In genomic region chr17:75769536-75769935, GRCh38 we compare ENCODE assay signal across 20 cellular contexts. TPM values are rescaled to one million over a fixed set of nuclear protein-coding genes. Genes with fewer than 3 reads are reported as not detected.
A peak's percentile ranks its signal among the peaks of the same experiment; 100 is the strongest.
DNase-seq lines count a peak whose midpoint lies in the region; ATAC-seq lines count a peak whose summit lies in the region.
"Had no signal": no experiment of that assay in that cellular context is flagged by ENCODE, and none has a peak within 500 bp of the region (broad histone marks: within the 10 kb centered on the region; RNA-seq: fewer than 3 reads in every experiment).

No MANE protein-coding gene starts in this region.

- DNase-seq in activated T-cell treated with anti-CD3 and anti-CD28 coated beads, Interleukin-2, amount 50 U/mL, for 24 hours = peak; percentile 3
- no peak for DNase-seq in activated T-cell treated with anti-CD3 and anti-CD28 coated beads, Interleukin-2, amount 50 U/mL, for 1 hour
- DNase-seq in NCI-H2196 (lab: John Stamatoyannopoulos, UW; ENCODE audit: unreplicated experiment) (peak; percentile 75), sciatic nerve (ENCODE audit: low spot score) (peak; percentile 31)
- DNase-seq in central memory CD8-positive, alpha-beta T cell (ENCODE audit: low spot score in 2 of 2) = no peak
- DNase-seq in activated CD4-positive, alpha-beta T cell treated with anti-CD3 and anti-CD28 coated beads, Interleukin-2, amount 50 U/mL, for 4 hours = no peak
- no peak for DNase-seq in stimulated activated CD4-positive, alpha-beta T cell treated with anti-CD3 and anti-CD28 coated beads, Interleukin-4, amount 100 ng/mL, for 24 hours
- DNase-seq: activated CD4-positive, alpha-beta memory T cell treated with anti-CD3 and anti-CD28 coated beads for 36 hours; activated T-cell treated with anti-CD3 and anti-CD28 coated beads, Interleukin-2, amount 50 U/mL, for 4 hours; CD4-positive, alpha-beta T cell; cortex of kidney; foreskin fibroblast; HCEC 1CT; NCI-H2171; retina; T-helper 1 cell; WERI-Rb-1 had no signal

- ATAC-seq in central memory CD8-positive, alpha-beta T cell (replicated peaks; ENCODE audit: extremely low read depth, poor library complexity, severe bottlenecking) = no peak
- ATAC-seq in sciatic nerve (no peak), HG02610 (IDR thresholded peaks at IDR 0.05; ENCODE audit: unreplicated experiment) (no peak)
- ATAC-seq: activated T-cell treated with anti-CD3 and anti-CD28 coated beads, Interleukin-2, amount 50 U/mL, for 4 hours had no signal

- H3K4me3 Mint-ChIP-seq in activated T-cell treated with anti-CD3 and anti-CD28 coated beads, Interleukin-2, amount 50 U/mL, for 24 hours = no peak overlapping the region
- no peak overlapping the region for H3K4me3 Mint-ChIP-seq in central memory CD8-positive, alpha-beta T cell
- H3K4me3 Mint-ChIP-seq: activated CD4-positive, alpha-beta memory T cell treated with anti-CD3 and anti-CD28 coated beads for 36 hours; activated naive CD8-positive, alpha-beta T cell; activated T-cell treated with anti-CD3 and anti-CD28 coated beads, Interleukin-2, amount 50 U/mL, for 4 hours; CD4-positive, alpha-beta T cell; stimulated activated naive CD8-positive, alpha-beta T cell treated with anti-CD3 and anti-CD28 coated beads, Interleukin-15, Interleukin-2, amounts not matched to agents 100 ng/mL and 50 ng/mL, for 24 hours had no signal

- no peaks in the 10 kb centered on the region for H3K27me3 Mint-ChIP-seq in activated T-cell treated with anti-CD3 and anti-CD28 coated beads, Interleukin-2, amount 50 U/mL, for 24 hours
- H3K27me3 Mint-ChIP-seq in central memory CD8-positive, alpha-beta T cell = no peaks in the 10 kb centered on the region
- H3K27me3 Mint-ChIP-seq: activated CD4-positive, alpha-beta memory T cell treated with anti-CD3 and anti-CD28 coated beads for 36 hours; activated naive CD8-positive, alpha-beta T cell; CD4-positive, alpha-beta T cell; stimulated activated naive CD8-positive, alpha-beta T cell treated with anti-CD3 and anti-CD28 coated beads, Interleukin-15, Interleukin-2, amounts not matched to agents 100 ng/mL and 50 ng/mL, for 24 hours had no signal

- H3K36me3 Mint-ChIP-seq in activated T-cell treated with anti-CD3 and anti-CD28 coated beads, Interleukin-2, amount 50 U/mL, for 24 hours (ENCODE audit: low read depth) = peaks cover 6% of the 10 kb centered on the region
- H3K36me3 Mint-ChIP-seq in central memory CD8-positive, alpha-beta T cell (ENCODE audit: insufficient read depth) = peaks cover 11% of the 10 kb centered on the region
- H3K36me3 Mint-ChIP-seq: activated naive CD8-positive, alpha-beta T cell had no signal

- H3K27ac Mint-ChIP-seq in activated T-cell treated with anti-CD3 and anti-CD28 coated beads, Interleukin-2, amount 50 U/mL, for 24 hours = no peak overlapping the region
- peak overlapping the region; percentile 16 for H3K27ac Mint-ChIP-seq in central memory CD8-positive, alpha-beta T cell (ENCODE audit: low read depth)
- H3K27ac Mint-ChIP-seq: activated CD4-positive, alpha-beta memory T cell treated with anti-CD3 and anti-CD28 coated beads for 36 hours; activated naive CD8-positive, alpha-beta T cell; CD4-positive, alpha-beta T cell; stimulated activated naive CD8-positive, alpha-beta T cell treated with anti-CD3 and anti-CD28 coated beads, Interleukin-15, Interleukin-2, amounts not matched to agents 100 ng/mL and 50 ng/mL, for 24 hours had no signal

- no peaks in the 10 kb centered on the region for H3K9me3 Mint-ChIP-seq in activated T-cell treated with anti-CD3 and anti-CD28 coated beads, Interleukin-2, amount 50 U/mL, for 24 hours
- no peaks in the 10 kb centered on the region for H3K9me3 Mint-ChIP-seq in central memory CD8-positive, alpha-beta T cell
- H3K9me3 Mint-ChIP-seq: activated CD4-positive, alpha-beta memory T cell treated with anti-CD3 and anti-CD28 coated beads for 36 hours; activated T-cell treated with anti-CD3 and anti-CD28 coated beads, Interleukin-2, amount 50 U/mL, for 4 hours; CD4-positive, alpha-beta T cell; stimulated activated naive CD8-positive, alpha-beta T cell treated with anti-CD3 and anti-CD28 coated beads, Interleukin-15, Interleukin-2, amounts not matched to agents 100 ng/mL and 50 ng/mL, for 24 hours had no signal

- H3K4me1 Mint-ChIP-seq in activated T-cell treated with anti-CD3 and anti-CD28 coated beads, Interleukin-2, amount 50 U/mL, for 24 hours (ENCODE audit: low read depth) = peaks cover 3% of the 10 kb centered on the region
- H3K4me1 Mint-ChIP-seq in central memory CD8-positive, alpha-beta T cell = peaks cover 2% of the 10 kb centered on the region

- intact Hi-C loops in sciatic nerve (cut with DNase I) = no loop called here

RNA-seq across cellular contexts. Expression of gene GALK1, which starts 4.5 kb away (rescaled TPM):
- total RNA-seq in sciatic nerve = 23.7 TPM

RNA-seq across cellular contexts. Expression of gene UNK, which starts 15.1 kb away (rescaled TPM):
- 41.4 TPM for total RNA-seq in sciatic nerve

RNA-seq across cellular contexts. Expression of gene ITGB4, which starts 48.3 kb away (rescaled TPM):
- 469 TPM for total RNA-seq in sciatic nerve

Comparison
In these comparisons a context has a peak if more than half of its experiments do, and no peak if none do; other contexts are left out.
1. DNase-seq: peak in activated T-cell treated with anti-CD3 and anti-CD28 coated beads, Interleukin-2, amount 50 U/mL, for 24 hours (single experiment), NCI-H2196 (single experiment) and sciatic nerve (single experiment); none in activated T-cell treated with anti-CD3 and anti-CD28 coated beads, Interleukin-2, amount 50 U/mL, for 1 hour (single experiment), central memory CD8-positive, alpha-beta T cell (0 of 2), activated CD4-positive, alpha-beta T cell treated with anti-CD3 and anti-CD28 coated beads, Interleukin-2, amount 50 U/mL, for 4 hours (0 of 2) and stimulated activated CD4-positive, alpha-beta T cell treated with anti-CD3 and anti-CD28 coated beads, Interleukin-4, amount 100 ng/mL, for 24 hours (single experiment).